8 cellular contexts compared by ENCODE assay signal in genomic region chr19:53192771-53193533, GRCh38. TPM values are rescaled to one million over a fixed set of nuclear protein-coding genes. Genes with fewer than 3 reads are reported as not detected.
DNase-seq lines count a peak whose midpoint lies in the region; ATAC-seq and TF ChIP-seq lines count a peak whose summit lies in the region.

Gene ZNF665 (minus strand): TSS chr19:53193358. CDS start chr19:53182898, 10,460 bp downstream.

- H3K27me3 ChIP-seq in Loucy (ENCODE audit: insufficient read depth, low read length, poor library complexity, severe bottlenecking) (no peaks in the 10 kb centered on the region), brain microvascular endothelial cell (replicated peaks) (no peaks in the 10 kb centered on the region), iPS-18a (ENCODE audit: control insufficient read depth, insufficient read depth, low read length) (peaks cover 22% of the 10 kb centered on the region), sigmoid colon (no peaks in the 10 kb centered on the region)

- peak within 1 kb of the TSS; percentile 94 for H3K4me3 ChIP-seq in Loucy (ENCODE audit: low read length, poor library complexity, severe bottlenecking)
- peak within 1 kb of the TSS; percentile 77 for H3K4me3 ChIP-seq in brain microvascular endothelial cell (ENCODE audit: low read depth, low read length)
- peak within 1 kb of the TSS; percentile 77 for H3K4me3 ChIP-seq in iPS-18a (ENCODE audit: low read length)
- H3K4me3 ChIP-seq in sigmoid colon, result peak within 1 kb of the TSS; percentile 54 to 85 (median 70)

- H3K36me3 ChIP-seq in Loucy (ENCODE audit: insufficient read depth, low read length), result no peaks in the 10 kb centered on the region
- H3K36me3 ChIP-seq in brain microvascular endothelial cell (replicated peaks), result peaks cover 5% of the 10 kb centered on the region
- H3K36me3 ChIP-seq in iPS-18a (ENCODE audit: control insufficient read depth, low read depth, low read length), result no peaks in the 10 kb centered on the region
- H3K36me3 ChIP-seq in sigmoid colon, result peaks cover 0 to 14% (median 0%) of the 10 kb centered on the region in 4 donors

- TF ChIP-seq EP300 in sigmoid colon (IDR thresholded peaks at IDR 0.05), result no peak

- H3K4me1 ChIP-seq in Loucy (ENCODE audit: insufficient read depth, low read length, poor library complexity, severe bottlenecking) (peaks cover 21% of the 10 kb centered on the region), iPS-18a (ENCODE audit: control insufficient read depth, low read depth, low read length) (peaks cover 4% of the 10 kb centered on the region), sigmoid colon (peaks cover 0 to 22% (median 14%) of the 10 kb centered on the region in 4 donors)

- TF ChIP-seq CTCF in Loucy (conservative IDR thresholded peaks at IDR 0.05; ENCODE audit: low read length), result no peak
- TF ChIP-seq CTCF in VCaP (conservative IDR thresholded peaks at IDR 0.05), result no peak
- no peak for TF ChIP-seq CTCF in brain microvascular endothelial cell (IDR thresholded peaks at IDR 0.05; ENCODE audit: low read depth, low read length, missing control alignments)
- TF ChIP-seq CTCF in sigmoid colon (IDR thresholded peaks at IDR 0.05), result no peak

- peak within 1 kb of the TSS; percentile 90 for H3K9ac ChIP-seq in Loucy (ENCODE audit: low read depth, low read length, poor library complexity, severe bottlenecking)
- peak within 1 kb of the TSS; percentile 63 for H3K9ac ChIP-seq in iPS-18a (ENCODE audit: low read length)

- no peaks in the 10 kb centered on the region for H4K20me1 ChIP-seq in Loucy (ENCODE audit: insufficient read depth, low read length, poor library complexity, severe bottlenecking)

- peak; percentile 49 to 52 for TF ChIP-seq POLR2A in sigmoid colon (IDR thresholded peaks at IDR 0.05)

- ATAC-seq in HG03175 (IDR thresholded peaks at IDR 0.05; ENCODE audit: unreplicated experiment), result no peak
- no peak for ATAC-seq in GM19324 (IDR thresholded peaks at IDR 0.05; ENCODE audit: low FRiP score, unreplicated experiment)

- no peaks in the 10 kb centered on the region for H3K9me3 ChIP-seq in Loucy (ENCODE audit: insufficient read depth, low read depth, low read length)
- H3K9me3 ChIP-seq in iPS-18a (ENCODE audit: control insufficient read depth, low read depth, low read length), result no peaks in the 10 kb centered on the region
- peaks cover 0 to 3% (median 0%) of the 10 kb centered on the region in 4 donors for H3K9me3 ChIP-seq in sigmoid colon

- no peaks in the 10 kb centered on the region for H3K9me2 ChIP-seq in Loucy (replicated peaks; ENCODE audit: low read depth, low read length)

- in situ Hi-C loops in brain microvascular endothelial cell (cut with HindIII; ENCODE audit: low pct_ligation_motif_present, low sequenced_read_pairs), result no loop called here

- DNase-seq in GDM1 (lab: John Stamatoyannopoulos, UW) (peak; percentile 84), brain microvascular endothelial cell (peak; percentile 85), sigmoid colon (peak; percentile 95)

- no peaks in the 10 kb centered on the region for H3F3A ChIP-seq in Loucy (ENCODE audit: low read depth)

- H3K27ac ChIP-seq in VCaP (peak within 1 kb of the TSS; percentile 74), brain microvascular endothelial cell (peak within 1 kb of the TSS; percentile 66), iPS-18a (ENCODE audit: low read length) (no peak within 1 kb of the TSS), sigmoid colon (peak within 1 kb of the TSS; percentile 81 to 86 (median 82))

- intact Hi-C loops in sigmoid colon (cut with DNase I), result loop anchor here (10.0 kb wide), 3 partner anchors 118 to 672 kb away; partner anchors contain the start of genes MYADM and ZNF765

- peaks cover 14% of the 10 kb centered on the region for H3K79me2 ChIP-seq in Loucy (ENCODE audit: insufficient read depth, low read length)

- H3K4me2 ChIP-seq in Loucy (ENCODE audit: low read depth, low read length, poor library complexity, severe bottlenecking), result peak within 1 kb of the TSS; percentile 97

- WGBS in sigmoid colon, 2 donors, result 1% methylated on average over 53 of the region's 53 CpGs

- H2AFZ ChIP-seq in Loucy (ENCODE audit: low read length), result peak within 1 kb of the TSS; percentile 94

RNA-seq across cellular contexts. Expression of gene ZNF665, which starts in this region (rescaled TPM):
- 10 to 100 TPM in 1 of 4 donors, 1 to 10 TPM in 3; 5.3 to 16.8 (median 6.4) TPM for total RNA-seq in sigmoid colon
- polyA plus RNA-seq in sigmoid colon, result 1 to 10 TPM in 2 of 3 donors, under 1 TPM in 1; 0.92 to 3.6 (median 3.6) TPM
